In the genomic region with DNA sequence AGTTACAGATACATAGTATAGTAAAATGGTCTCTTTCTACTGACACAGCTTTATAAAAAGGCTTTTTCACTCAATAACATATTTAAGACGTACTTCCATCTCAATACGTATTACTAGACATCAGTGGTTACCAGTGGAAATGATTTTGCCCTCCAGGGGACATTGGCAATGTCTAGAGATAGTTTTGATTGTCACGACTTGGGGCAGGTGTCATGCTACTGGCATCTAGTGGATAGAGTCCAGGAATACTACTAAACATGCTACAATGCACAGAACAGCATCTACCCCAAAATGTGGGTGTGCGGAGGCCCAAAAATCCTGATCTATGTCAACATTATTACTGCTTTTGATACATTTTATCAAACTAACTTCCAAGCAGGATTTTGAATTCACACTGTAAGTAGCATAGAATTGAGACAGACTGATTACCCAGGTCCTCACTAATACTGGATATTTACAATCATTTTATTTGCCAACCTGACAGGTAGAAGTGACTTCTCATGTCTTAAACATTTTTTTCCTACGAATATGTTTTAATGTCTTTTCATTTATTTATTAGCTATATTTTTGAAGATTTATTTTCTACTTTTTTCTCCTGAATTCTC, we compare ENCODE assay signal across 2 cellular contexts.
TF ChIP-seq lines count a peak whose summit lies in the region.

No MANE protein-coding gene starts in this region.

TF ChIP-seq in IMR-90, 13 proteins besides CTCF, POLR2A, EP300 and RAD21:
- TF ChIP-seq FOS (IDR thresholded peaks at IDR 0.05; ENCODE audit: low read depth, low read length) (no peak), SMC3 (IDR thresholded peaks at IDR 0.05; ENCODE audit: low read depth, low read length) (peak; percentile 64)

TF ChIP-seq in SK-N-SH treated with all-trans-retinoic acid at 6 μM for 48 hours, 23 proteins besides CTCF, POLR2A, EP300 and RAD21:
- TF ChIP-seq ZFP3 (CRISPR knock-in tag; IDR thresholded peaks at IDR 0.05) (0 out of 2 replicates have a peak, but pooled peaks have one; percentile 36), OSR1 (CRISPR knock-in tag; IDR thresholded peaks at IDR 0.05) (no peak), POU6F1 (CRISPR knock-in tag; IDR thresholded peaks at IDR 0.05; ENCODE audit: borderline replicate concordance, low read depth) (no peak), CSDC2 (CRISPR knock-in tag; IDR thresholded peaks at IDR 0.05) (peak; percentile 22; the same call in 1 of the 2 replicates)
